ENCODE assay signal across 4 cellular contexts in genomic region chr12:100308138-100308537, GRCh38. TPM values are rescaled to one million over a fixed set of nuclear protein-coding genes. Genes with fewer than 3 reads are reported as not detected.
"Had no signal": no experiment of that assay in that cellular context is flagged by ENCODE, and none has a peak within 500 bp of the region (broad histone marks: within the 10 kb centered on the region; RNA-seq: fewer than 3 reads in every experiment).

No MANE protein-coding gene starts in this region.

RNA-seq across cellular contexts. Expression of gene SLC17A8, which starts 48.7 kb away (rescaled TPM):
- total RNA-seq: LHCN-M2, M059J, MCF 10A, NCI-H460 had no signal
